ENCODE assay signal across 18 cellular contexts in the genomic region with DNA sequence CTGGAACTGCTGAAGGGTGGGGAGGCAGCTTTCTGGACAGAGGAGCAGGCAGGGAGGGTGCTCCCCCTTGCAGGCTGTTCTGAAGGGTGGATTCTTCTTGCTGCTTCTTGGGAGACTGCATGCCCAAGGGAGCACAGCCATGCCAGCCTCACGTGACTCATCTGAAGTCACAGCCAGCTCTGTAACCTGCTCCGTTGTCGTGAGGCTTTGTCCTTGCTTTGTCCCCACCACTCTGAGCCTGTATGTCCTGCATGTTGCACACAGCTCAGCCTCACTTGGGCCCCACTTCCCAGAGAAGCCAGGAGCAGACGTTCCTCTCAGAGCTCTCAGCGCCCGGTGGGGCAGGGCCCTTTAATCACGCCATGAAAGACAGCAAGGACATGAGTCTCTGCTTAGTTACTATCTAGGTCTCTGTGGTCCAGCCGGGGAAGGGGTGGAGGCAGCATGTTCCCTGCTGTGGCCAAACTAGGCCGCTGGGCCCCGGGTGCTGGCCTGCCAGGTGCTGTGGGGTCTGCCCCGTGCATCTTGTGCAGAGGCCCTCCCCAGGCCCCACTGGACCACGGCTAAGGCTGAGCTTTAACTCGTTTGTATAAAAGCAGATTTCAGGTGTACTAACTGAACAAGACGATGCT.
DNase-seq lines count a peak whose midpoint lies in the region; ATAC-seq, FAIRE-seq and TF ChIP-seq lines count a peak whose summit lies in the region.
"Had no signal": no experiment of that assay in that cellular context is flagged by ENCODE, and none has a peak within 500 bp of the region (broad histone marks: within the 10 kb centered on the region; RNA-seq: fewer than 3 reads in every experiment).

No MANE protein-coding gene starts in this region.

- no peaks in the 10 kb centered on the region for H3K36me3 ChIP-seq in MG63
- H3K36me3 ChIP-seq in astrocyte (ENCODE audit: insufficient read depth, low read length): no peaks in the 10 kb centered on the region
- no peaks in the 10 kb centered on the region for H3K36me3 ChIP-seq in gastrocnemius medialis
- H3K36me3 ChIP-seq in trophoblast cell (ENCODE audit: control insufficient read depth in 1 of 2, insufficient read depth in 2 of 2, low read length in 2 of 2): no peaks in the 10 kb centered on the region
- H3K36me3 ChIP-seq: vagina had no signal

- in situ Hi-C loops in gastrocnemius medialis (cut with MboI; ENCODE audit: low sequenced_read_pairs in 4 of 4): no loop called here

- no peak overlapping the region for H4K8ac ChIP-seq in trophoblast cell (ENCODE audit: low read depth, low read length)

- ATAC-seq in right cardiac atrium (peak; percentile 4 to 15), gastrocnemius medialis (peak; percentile 69 to 85)
- ATAC-seq: activated CD8-positive, alpha-beta memory T cell treated with anti-CD3 and anti-CD28 coated beads, Interleukin-2, amount 10 ng/mL, durations not matched to agents 7 days and 5 days had no signal

- no peak overlapping the region for H3K23ac ChIP-seq in trophoblast cell (ENCODE audit: low read length)

- H3K4me2 ChIP-seq in astrocyte (ENCODE audit: low read length) (no peak overlapping the region), trophoblast cell (ENCODE audit: low read length) (no peak overlapping the region)
- H3K4me2 ChIP-seq: PC-9 had no signal

- H3K18ac ChIP-seq in trophoblast cell (ENCODE audit: low read length): no peak overlapping the region

- no peak overlapping the region for H4K12ac ChIP-seq in trophoblast cell (ENCODE audit: low read depth, low read length)

- DNase-seq in MG63: peak; percentile 21
- DNase-seq in astrocyte (ENCODE audit: low read depth): no peak
- DNase-seq in right cardiac atrium: peak in 2 of 3 donors; percentile 51 to 55
- DNase-seq in gastrocnemius medialis: peak; percentile 36 to 49
- no peak for DNase-seq in immature natural killer cell
- DNase-seq in ureter (ENCODE audit: low spot score): no peak
- DNase-seq in trophoblast cell: no peak
- DNase-seq: activated CD8-positive, alpha-beta memory T cell treated with anti-CD3 and anti-CD28 coated beads, Interleukin-2, amount 10 ng/mL, durations not matched to agents 7 days and 5 days; DND-41; effector memory CD4-positive, alpha-beta T cell; NCI-H1048; stimulated activated CD4-positive, alpha-beta T cell treated with anti-CD3 and anti-CD28 coated beads, Interleukin-2, amount 100 ng/mL, for 48 hours; T-helper 9 cell had no signal

- H3K4me1 Mint-ChIP-seq in astrocyte (ENCODE audit: low read depth, unreplicated experiment) (peaks cover 5% of the 10 kb centered on the region), immature natural killer cell (no peaks in the 10 kb centered on the region)

- H3K4me3 Mint-ChIP-seq in astrocyte (ENCODE audit: unreplicated experiment): no peak overlapping the region
- no peak overlapping the region for H3K4me3 Mint-ChIP-seq in immature natural killer cell
- H3K4me3 Mint-ChIP-seq: activated CD8-positive, alpha-beta memory T cell treated with anti-CD3 and anti-CD28 coated beads, Interleukin-2, amount 10 ng/mL, durations not matched to agents 7 days and 5 days had no signal

- no peak overlapping the region for H3K4ac ChIP-seq in trophoblast cell (ENCODE audit: low read depth, low read length)

- H3K4me3 ChIP-seq in MG63: no peak overlapping the region
- no peak overlapping the region for H3K4me3 ChIP-seq in astrocyte (ENCODE audit: insufficient read depth, low read depth, low read length)
- no peak overlapping the region for H3K4me3 ChIP-seq in right cardiac atrium (ENCODE audit: low read length)
- H3K4me3 ChIP-seq in gastrocnemius medialis: no peak overlapping the region
- H3K4me3 ChIP-seq in trophoblast cell (ENCODE audit: low read depth, low read length): no peak overlapping the region
- H3K4me3 ChIP-seq: mucosa of descending colon, PC-9, vagina had no signal

- H3K9me3 Mint-ChIP-seq in astrocyte (ENCODE audit: unreplicated experiment) (peaks cover 2% of the 10 kb centered on the region), immature natural killer cell (no peaks in the 10 kb centered on the region)

- H3K14ac ChIP-seq in trophoblast cell (ENCODE audit: low read length): no peak overlapping the region

- H3K9me3 ChIP-seq in MG63: no peaks in the 10 kb centered on the region
- H3K9me3 ChIP-seq in astrocyte (ENCODE audit: insufficient read depth, low read depth, low read length): no peaks in the 10 kb centered on the region
- H3K9me3 ChIP-seq in right cardiac atrium (ENCODE audit: control insufficient read depth, low read length): no peaks in the 10 kb centered on the region
- H3K9me3 ChIP-seq in gastrocnemius medialis: no peaks in the 10 kb centered on the region
- no peaks in the 10 kb centered on the region for H3K9me3 ChIP-seq in trophoblast cell (ENCODE audit: insufficient read depth, low read depth, low read length)
- H3K9me3 ChIP-seq: mucosa of descending colon, vagina had no signal

- H2AK5ac ChIP-seq in trophoblast cell (ENCODE audit: low read length): no peak overlapping the region

- no peak for TF ChIP-seq POLR2A in gastrocnemius medialis (IDR thresholded peaks at IDR 0.05)

- H3K9ac ChIP-seq in astrocyte (ENCODE audit: low read length) (no peak overlapping the region), trophoblast cell (ENCODE audit: low read length) (no peak overlapping the region)

- H3K27me3 ChIP-seq in MG63: no peaks in the 10 kb centered on the region
- H3K27me3 ChIP-seq in astrocyte (ENCODE audit: insufficient read depth, low read length): no peaks in the 10 kb centered on the region
- H3K27me3 ChIP-seq in right cardiac atrium (ENCODE audit: control insufficient read depth, insufficient read depth): no peaks in the 10 kb centered on the region
- no peaks in the 10 kb centered on the region for H3K27me3 ChIP-seq in gastrocnemius medialis
- H3K27me3 ChIP-seq in trophoblast cell (ENCODE audit: insufficient read depth, low read length): no peaks in the 10 kb centered on the region
- H3K27me3 ChIP-seq: vagina had no signal

- H3K27ac ChIP-seq in astrocyte (ENCODE audit: low read depth, low read length): no peak overlapping the region
- H3K27ac ChIP-seq in right cardiac atrium (ENCODE audit: low read length): no peak overlapping the region
- peak overlapping the region in 2 of 4 donors; percentile 22 to 61 for H3K27ac ChIP-seq in gastrocnemius medialis
- H3K27ac ChIP-seq in trophoblast cell (ENCODE audit: low read depth, low read length): no peak overlapping the region
- H3K27ac ChIP-seq: HL-60, PC-9, vagina had no signal

- WGBS in right cardiac atrium: 66% methylated on average over 14 of the region's 14 CpGs
- WGBS in trophoblast cell (ENCODE audit: extremely low coverage, insufficient coverage, insufficient read length): no CpG with 5 or more reads among the region's 14 CpGs

- H3K27me3 Mint-ChIP-seq in astrocyte (ENCODE audit: low read depth, unreplicated experiment) (peaks cover 59% of the 10 kb centered on the region), immature natural killer cell (ENCODE audit: low read depth in 3 of 3) (peaks cover 0 to 3% (median 2%) of the 10 kb centered on the region in 3 donors)
- H3K27me3 Mint-ChIP-seq: activated CD8-positive, alpha-beta memory T cell treated with anti-CD3 and anti-CD28 coated beads, Interleukin-2, amount 10 ng/mL, durations not matched to agents 7 days and 5 days had no signal

- H2AFZ ChIP-seq in astrocyte (ENCODE audit: low read depth, low read length) (peak overlapping the region; percentile 41), trophoblast cell (ENCODE audit: insufficient read depth, low read length, poor library complexity) (no peak overlapping the region)
- H2AFZ ChIP-seq: PC-9 had no signal

- H2BK12ac ChIP-seq in trophoblast cell (ENCODE audit: low read length): no peak overlapping the region

- H3K36me3 Mint-ChIP-seq in astrocyte (ENCODE audit: low read depth, unreplicated experiment): no peaks in the 10 kb centered on the region
- no peaks in the 10 kb centered on the region for H3K36me3 Mint-ChIP-seq in immature natural killer cell
- H3K36me3 Mint-ChIP-seq: activated CD8-positive, alpha-beta memory T cell treated with anti-CD3 and anti-CD28 coated beads, Interleukin-2, amount 10 ng/mL, durations not matched to agents 7 days and 5 days had no signal

- no peaks in the 10 kb centered on the region for H3K79me1 ChIP-seq in trophoblast cell (ENCODE audit: low read length)

- no peak overlapping the region for H2BK5ac ChIP-seq in trophoblast cell (ENCODE audit: low read depth, low read length, poor library complexity)

- no peak for TF ChIP-seq CTCF in astrocyte (IDR thresholded peaks at IDR 0.05; ENCODE audit: insufficient read depth, low read depth, low read length)
- no peak for TF ChIP-seq CTCF in gastrocnemius medialis (IDR thresholded peaks at IDR 0.05 in 4 of 5, conservative IDR thresholded peaks at IDR 0.05 in 1 of 5)

- intact Hi-C loops in right cardiac atrium (cut with DNase I) (no loop called here), gastrocnemius medialis (cut with DNase I; ENCODE audit: low total_unique reads) (no loop called here)

- H4K20me1 ChIP-seq in astrocyte (ENCODE audit: insufficient read depth, low read length): no peaks in the 10 kb centered on the region

- H3K79me2 ChIP-seq in astrocyte (ENCODE audit: insufficient read depth, low read length) (no peaks in the 10 kb centered on the region), trophoblast cell (ENCODE audit: control insufficient read depth, insufficient read depth, low read length, poor library complexity) (no peaks in the 10 kb centered on the region)

- no peak for FAIRE-seq in astrocyte (lab: Jason Lieb, UNC)
- FAIRE-seq: GM18507 had no signal

- H3K4me1 ChIP-seq in astrocyte (ENCODE audit: insufficient read depth, low read length): peaks cover 29% of the 10 kb centered on the region
- H3K4me1 ChIP-seq in right cardiac atrium (ENCODE audit: control insufficient read depth, insufficient read depth, low read length): peaks cover 2% of the 10 kb centered on the region
- peaks cover 3 to 30% of the 10 kb centered on the region in 2 donors for H3K4me1 ChIP-seq in gastrocnemius medialis
- H3K4me1 ChIP-seq in trophoblast cell (ENCODE audit: control insufficient read depth in 1 of 2, insufficient read depth in 2 of 2, low read length in 2 of 2): no peaks in the 10 kb centered on the region
- H3K4me1 ChIP-seq: vagina had no signal

- no peak overlapping the region for H4K91ac ChIP-seq in trophoblast cell (ENCODE audit: low read depth, low read length)

- no peak overlapping the region for H2BK120ac ChIP-seq in trophoblast cell (ENCODE audit: insufficient read depth, low read length, poor library complexity)

- no peak overlapping the region for H3K27ac Mint-ChIP-seq in astrocyte (ENCODE audit: unreplicated experiment)
- H3K27ac Mint-ChIP-seq in immature natural killer cell: no peak overlapping the region
- H3K27ac Mint-ChIP-seq: activated CD8-positive, alpha-beta memory T cell treated with anti-CD3 and anti-CD28 coated beads, Interleukin-2, amount 10 ng/mL, durations not matched to agents 7 days and 5 days had no signal

Comparison
In these comparisons a context has a peak if more than half of its experiments do, and no peak if none do; other contexts are left out.
1. DNase-seq: peak in MG63 (single experiment), right cardiac atrium (2 of 3) and gastrocnemius medialis (2 of 2); none in astrocyte (single experiment), immature natural killer cell (0 of 3), ureter (single experiment) and trophoblast cell (0 of 2).